1 cellular context compared by ENCODE assay signal in the genomic region with DNA sequence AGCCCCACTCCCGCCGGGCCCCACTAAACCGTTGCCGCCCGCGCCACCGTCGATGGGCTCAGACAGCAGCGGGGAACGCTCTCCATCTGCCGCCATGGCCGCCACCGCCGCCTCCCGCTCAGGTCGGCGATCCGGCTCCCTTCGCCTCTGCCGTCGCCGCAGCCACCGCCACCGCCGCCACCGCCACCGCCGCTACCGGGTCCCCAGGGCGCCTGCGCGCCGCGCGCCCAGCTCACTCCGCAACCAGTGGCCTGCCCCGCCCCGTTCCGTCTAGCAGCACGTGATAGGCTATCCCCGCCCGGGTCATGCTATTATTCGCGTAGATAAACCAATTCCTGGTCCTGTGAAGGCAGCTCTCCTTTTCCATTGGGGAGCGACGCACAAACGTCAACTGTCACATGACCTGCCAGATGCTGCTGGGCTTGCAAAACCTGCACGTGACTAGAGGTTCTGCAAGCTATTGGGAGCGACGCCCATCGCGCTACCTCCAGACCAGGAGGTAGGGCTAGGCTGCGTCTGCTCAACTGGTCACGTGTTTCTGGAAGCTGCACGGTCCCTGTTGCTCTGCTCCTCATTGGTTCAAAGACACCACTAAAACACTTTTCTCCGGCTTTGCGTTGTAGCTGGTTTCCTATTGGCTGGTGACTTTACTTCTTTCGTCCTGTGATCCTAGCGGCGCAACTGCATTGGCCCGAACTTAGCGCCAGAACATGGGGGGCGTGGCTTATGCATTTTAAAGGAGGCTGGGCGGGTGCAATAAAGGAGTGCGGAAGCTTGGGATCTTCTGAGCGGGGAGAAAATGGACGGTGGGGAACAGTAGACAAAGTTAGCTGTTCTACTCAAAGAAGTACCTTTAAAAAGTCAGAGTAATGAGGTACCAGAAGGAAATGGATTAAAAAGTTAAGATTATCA.
TF ChIP-seq lines count a peak whose summit lies in the region.

A gene (minus strand): TSS at position 205 of the 912 bp plus-strand sequence. CDS start 109 bp downstream, at position 96.

TF ChIP-seq in HepG2, 621 proteins besides CTCF, POLR2A, EP300 and RAD21 (continued from another document and continues in another):
- TF ChIP-seq, protein P1, sequence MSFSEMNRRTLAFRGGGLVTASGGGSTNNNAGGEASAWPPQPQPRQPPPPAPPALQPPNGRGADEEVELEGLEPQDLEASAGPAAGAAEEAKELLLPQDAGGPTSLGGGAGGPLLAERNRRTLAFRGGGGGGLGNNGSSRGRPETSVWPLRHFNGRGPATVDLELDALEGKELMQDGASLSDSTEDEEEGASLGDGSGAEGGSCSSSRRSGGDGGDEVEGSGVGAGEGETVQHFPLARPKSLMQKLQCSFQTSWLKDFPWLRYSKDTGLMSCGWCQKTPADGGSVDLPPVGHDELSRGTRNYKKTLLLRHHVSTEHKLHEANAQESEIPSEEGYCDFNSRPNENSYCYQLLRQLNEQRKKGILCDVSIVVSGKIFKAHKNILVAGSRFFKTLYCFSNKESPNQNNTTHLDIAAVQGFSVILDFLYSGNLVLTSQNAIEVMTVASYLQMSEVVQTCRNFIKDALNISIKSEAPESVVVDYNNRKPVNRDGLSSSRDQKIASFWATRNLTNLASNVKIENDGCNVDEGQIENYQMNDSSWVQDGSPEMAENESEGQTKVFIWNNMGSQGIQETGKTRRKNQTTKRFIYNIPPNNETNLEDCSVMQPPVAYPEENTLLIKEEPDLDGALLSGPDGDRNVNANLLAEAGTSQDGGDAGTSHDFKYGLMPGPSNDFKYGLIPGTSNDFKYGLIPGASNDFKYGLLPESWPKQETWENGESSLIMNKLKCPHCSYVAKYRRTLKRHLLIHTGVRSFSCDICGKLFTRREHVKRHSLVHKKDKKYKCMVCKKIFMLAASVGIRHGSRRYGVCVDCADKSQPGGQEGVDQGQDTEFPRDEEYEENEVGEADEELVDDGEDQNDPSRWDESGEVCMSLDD (CRISPR knock-in tag; IDR thresholded peaks at IDR 0.05; ENCODE audit: borderline replicate concordance): 0 out of 2 replicates have a peak, but pooled peaks have one; percentile 34
- TF ChIP-seq, protein P2, sequence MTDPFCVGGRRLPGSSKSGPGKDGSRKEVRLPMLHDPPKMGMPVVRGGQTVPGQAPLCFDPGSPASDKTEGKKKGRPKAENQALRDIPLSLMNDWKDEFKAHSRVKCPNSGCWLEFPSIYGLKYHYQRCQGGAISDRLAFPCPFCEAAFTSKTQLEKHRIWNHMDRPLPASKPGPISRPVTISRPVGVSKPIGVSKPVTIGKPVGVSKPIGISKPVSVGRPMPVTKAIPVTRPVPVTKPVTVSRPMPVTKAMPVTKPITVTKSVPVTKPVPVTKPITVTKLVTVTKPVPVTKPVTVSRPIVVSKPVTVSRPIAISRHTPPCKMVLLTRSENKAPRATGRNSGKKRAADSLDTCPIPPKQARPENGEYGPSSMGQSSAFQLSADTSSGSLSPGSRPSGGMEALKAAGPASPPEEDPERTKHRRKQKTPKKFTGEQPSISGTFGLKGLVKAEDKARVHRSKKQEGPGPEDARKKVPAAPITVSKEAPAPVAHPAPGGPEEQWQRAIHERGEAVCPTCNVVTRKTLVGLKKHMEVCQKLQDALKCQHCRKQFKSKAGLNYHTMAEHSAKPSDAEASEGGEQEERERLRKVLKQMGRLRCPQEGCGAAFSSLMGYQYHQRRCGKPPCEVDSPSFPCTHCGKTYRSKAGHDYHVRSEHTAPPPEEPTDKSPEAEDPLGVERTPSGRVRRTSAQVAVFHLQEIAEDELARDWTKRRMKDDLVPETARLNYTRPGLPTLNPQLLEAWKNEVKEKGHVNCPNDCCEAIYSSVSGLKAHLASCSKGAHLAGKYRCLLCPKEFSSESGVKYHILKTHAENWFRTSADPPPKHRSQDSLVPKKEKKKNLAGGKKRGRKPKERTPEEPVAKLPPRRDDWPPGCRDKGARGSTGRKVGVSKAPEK (CRISPR knock-in tag; IDR thresholded peaks at IDR 0.05; ENCODE audit: borderline replicate concordance): no peak
- TF ChIP-seq, protein P3, sequence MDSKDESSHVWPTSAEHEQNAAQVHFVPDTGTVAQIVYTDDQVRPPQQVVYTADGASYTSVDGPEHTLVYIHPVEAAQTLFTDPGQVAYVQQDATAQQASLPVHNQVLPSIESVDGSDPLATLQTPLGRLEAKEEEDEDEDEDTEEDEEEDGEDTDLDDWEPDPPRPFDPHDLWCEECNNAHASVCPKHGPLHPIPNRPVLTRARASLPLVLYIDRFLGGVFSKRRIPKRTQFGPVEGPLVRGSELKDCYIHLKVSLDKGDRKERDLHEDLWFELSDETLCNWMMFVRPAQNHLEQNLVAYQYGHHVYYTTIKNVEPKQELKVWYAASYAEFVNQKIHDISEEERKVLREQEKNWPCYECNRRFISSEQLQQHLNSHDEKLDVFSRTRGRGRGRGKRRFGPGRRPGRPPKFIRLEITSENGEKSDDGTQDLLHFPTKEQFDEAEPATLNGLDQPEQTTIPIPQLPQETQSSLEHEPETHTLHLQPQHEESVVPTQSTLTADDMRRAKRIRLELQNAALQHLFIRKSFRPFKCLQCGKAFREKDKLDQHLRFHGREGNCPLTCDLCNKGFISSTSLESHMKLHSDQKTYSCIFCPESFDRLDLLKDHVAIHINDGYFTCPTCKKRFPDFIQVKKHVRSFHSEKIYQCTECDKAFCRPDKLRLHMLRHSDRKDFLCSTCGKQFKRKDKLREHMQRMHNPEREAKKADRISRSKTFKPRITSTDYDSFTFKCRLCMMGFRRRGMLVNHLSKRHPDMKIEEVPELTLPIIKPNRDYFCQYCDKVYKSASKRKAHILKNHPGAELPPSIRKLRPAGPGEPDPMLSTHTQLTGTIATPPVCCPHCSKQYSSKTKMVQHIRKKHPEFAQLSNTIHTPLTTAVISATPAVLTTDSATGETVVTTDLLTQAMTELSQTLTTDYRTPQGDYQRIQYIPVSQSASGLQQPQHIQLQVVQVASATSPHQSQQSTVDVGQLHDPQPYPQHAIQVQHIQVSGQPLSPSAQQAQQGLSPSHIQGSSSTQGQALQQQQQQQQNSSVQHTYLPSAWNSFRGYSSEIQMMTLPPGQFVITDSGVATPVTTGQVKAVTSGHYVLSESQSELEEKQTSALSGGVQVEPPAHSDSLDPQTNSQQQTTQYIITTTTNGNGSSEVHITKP (CRISPR knock-in tag; IDR thresholded peaks at IDR 0.05; ENCODE audit: low read depth): peak; percentile 88
- TF ChIP-seq ZNF558 (CRISPR knock-in tag; IDR thresholded peaks at IDR 0.05; ENCODE audit: borderline replicate concordance) (peak; percentile 84; the same call in 1 of the 2 replicates), ZNF703 (CRISPR knock-in tag; IDR thresholded peaks at IDR 0.05; ENCODE audit: borderline replicate concordance) (0 out of 2 replicates have a peak, but pooled peaks have one; percentile 48), CHD2 (IDR thresholded peaks at IDR 0.05; ENCODE audit: low read depth, low read length) (peak; percentile 72; the same call in 1 of the 2 replicates), ZSCAN21 (CRISPR knock-in tag; IDR thresholded peaks at IDR 0.05; ENCODE audit: borderline replicate concordance) (peak; percentile 74; the same call in 1 of the 2 replicates), MLLT10 (CRISPR knock-in tag; IDR thresholded peaks at IDR 0.05) (no peak), ZNF430 (CRISPR knock-in tag; IDR thresholded peaks at IDR 0.05) (peak; percentile 60; the same call in 1 of the 2 replicates), ZNF337 (CRISPR knock-in tag; IDR thresholded peaks at IDR 0.05; ENCODE audit: borderline replicate concordance, low read depth) (peak; percentile 20; the same call in 1 of the 2 replicates)
- TF ChIP-seq, protein P4, sequence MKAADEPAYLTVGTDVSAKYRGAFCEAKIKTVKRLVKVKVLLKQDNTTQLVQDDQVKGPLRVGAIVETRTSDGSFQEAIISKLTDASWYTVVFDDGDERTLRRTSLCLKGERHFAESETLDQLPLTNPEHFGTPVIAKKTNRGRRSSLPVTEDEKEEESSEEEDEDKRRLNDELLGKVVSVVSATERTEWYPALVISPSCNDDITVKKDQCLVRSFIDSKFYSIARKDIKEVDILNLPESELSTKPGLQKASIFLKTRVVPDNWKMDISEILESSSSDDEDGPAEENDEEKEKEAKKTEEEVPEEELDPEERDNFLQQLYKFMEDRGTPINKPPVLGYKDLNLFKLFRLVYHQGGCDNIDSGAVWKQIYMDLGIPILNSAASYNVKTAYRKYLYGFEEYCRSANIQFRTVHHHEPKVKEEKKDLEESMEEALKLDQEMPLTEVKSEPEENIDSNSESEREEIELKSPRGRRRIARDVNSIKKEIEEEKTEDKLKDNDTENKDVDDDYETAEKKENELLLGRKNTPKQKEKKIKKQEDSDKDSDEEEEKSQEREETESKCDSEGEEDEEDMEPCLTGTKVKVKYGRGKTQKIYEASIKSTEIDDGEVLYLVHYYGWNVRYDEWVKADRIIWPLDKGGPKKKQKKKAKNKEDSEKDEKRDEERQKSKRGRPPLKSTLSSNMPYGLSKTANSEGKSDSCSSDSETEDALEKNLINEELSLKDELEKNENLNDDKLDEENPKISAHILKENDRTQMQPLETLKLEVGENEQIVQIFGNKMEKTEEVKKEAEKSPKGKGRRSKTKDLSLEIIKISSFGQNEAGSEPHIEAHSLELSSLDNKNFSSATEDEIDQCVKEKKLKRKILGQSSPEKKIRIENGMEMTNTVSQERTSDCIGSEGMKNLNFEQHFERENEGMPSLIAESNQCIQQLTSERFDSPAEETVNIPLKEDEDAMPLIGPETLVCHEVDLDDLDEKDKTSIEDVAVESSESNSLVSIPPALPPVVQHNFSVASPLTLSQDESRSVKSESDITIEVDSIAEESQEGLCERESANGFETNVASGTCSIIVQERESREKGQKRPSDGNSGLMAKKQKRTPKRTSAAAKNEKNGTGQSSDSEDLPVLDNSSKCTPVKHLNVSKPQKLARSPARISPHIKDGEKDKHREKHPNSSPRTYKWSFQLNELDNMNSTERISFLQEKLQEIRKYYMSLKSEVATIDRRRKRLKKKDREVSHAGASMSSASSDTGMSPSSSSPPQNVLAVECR (CRISPR knock-in tag; IDR thresholded peaks at IDR 0.05; ENCODE audit: borderline replicate concordance): peak; percentile 95; the same call in 1 of the 2 replicates
- TF ChIP-seq, protein P5, sequence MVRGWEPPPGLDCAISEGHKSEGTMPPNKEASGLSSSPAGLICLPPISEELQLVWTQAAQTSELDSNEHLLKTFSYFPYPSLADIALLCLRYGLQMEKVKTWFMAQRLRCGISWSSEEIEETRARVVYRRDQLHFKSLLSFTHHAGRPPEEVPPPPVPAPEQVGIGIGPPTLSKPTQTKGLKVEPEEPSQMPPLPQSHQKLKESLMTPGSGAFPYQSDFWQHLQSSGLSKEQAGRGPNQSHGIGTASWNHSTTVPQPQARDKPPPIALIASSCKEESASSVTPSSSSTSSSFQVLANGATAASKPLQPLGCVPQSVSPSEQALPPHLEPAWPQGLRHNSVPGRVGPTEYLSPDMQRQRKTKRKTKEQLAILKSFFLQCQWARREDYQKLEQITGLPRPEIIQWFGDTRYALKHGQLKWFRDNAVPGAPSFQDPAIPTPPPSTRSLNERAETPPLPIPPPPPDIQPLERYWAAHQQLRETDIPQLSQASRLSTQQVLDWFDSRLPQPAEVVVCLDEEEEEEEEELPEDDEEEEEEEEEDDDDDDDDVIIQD (CRISPR knock-in tag; IDR thresholded peaks at IDR 0.05; ENCODE audit: low read depth): peak; percentile 98
- TF ChIP-seq, protein P6, sequence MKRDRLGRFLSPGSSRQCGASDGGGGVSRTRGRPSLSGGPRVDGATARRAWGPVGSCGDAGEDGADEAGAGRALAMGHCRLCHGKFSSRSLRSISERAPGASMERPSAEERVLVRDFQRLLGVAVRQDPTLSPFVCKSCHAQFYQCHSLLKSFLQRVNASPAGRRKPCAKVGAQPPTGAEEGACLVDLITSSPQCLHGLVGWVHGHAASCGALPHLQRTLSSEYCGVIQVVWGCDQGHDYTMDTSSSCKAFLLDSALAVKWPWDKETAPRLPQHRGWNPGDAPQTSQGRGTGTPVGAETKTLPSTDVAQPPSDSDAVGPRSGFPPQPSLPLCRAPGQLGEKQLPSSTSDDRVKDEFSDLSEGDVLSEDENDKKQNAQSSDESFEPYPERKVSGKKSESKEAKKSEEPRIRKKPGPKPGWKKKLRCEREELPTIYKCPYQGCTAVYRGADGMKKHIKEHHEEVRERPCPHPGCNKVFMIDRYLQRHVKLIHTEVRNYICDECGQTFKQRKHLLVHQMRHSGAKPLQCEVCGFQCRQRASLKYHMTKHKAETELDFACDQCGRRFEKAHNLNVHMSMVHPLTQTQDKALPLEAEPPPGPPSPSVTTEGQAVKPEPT (CRISPR knock-in tag; IDR thresholded peaks at IDR 0.05; ENCODE audit: low read depth): peak; percentile 95
- TF ChIP-seq, protein P7, sequence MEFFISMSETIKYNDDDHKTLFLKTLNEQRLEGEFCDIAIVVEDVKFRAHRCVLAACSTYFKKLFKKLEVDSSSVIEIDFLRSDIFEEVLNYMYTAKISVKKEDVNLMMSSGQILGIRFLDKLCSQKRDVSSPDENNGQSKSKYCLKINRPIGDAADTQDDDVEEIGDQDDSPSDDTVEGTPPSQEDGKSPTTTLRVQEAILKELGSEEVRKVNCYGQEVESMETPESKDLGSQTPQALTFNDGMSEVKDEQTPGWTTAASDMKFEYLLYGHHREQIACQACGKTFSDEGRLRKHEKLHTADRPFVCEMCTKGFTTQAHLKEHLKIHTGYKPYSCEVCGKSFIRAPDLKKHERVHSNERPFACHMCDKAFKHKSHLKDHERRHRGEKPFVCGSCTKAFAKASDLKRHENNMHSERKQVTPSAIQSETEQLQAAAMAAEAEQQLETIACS (CRISPR knock-in tag; IDR thresholded peaks at IDR 0.05): no peak
- TF ChIP-seq, protein P8, sequence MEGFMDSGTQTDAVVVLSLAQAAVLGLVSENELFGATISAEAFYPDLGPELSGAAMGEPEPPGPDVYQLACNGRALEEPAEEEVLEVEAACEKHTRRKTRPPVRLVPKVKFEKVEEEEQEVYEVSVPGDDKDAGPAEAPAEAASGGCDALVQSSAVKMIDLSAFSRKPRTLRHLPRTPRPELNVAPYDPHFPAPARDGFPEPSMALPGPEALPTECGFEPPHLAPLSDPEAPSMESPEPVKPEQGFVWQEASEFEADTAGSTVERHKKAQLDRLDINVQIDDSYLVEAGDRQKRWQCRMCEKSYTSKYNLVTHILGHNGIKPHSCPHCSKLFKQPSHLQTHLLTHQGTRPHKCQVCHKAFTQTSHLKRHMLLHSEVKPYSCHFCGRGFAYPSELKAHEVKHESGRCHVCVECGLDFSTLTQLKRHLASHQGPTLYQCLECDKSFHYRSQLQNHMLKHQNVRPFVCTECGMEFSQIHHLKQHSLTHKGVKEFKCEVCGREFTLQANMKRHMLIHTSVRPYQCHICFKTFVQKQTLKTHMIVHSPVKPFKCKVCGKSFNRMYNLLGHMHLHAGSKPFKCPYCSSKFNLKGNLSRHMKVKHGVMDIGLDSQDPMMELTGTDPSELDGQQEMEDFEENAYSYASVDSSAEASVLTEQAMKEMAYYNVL (CRISPR knock-in tag; IDR thresholded peaks at IDR 0.05; ENCODE audit: borderline replicate concordance): 0 out of 2 replicates have a peak, but pooled peaks have one; percentile 16
